In genomic region chr22:20577045-20577444, GRCh38 we compare ENCODE assay signal across 23 cellular contexts.
DNase-seq lines count a peak whose midpoint lies in the region; ATAC-seq and TF ChIP-seq lines count a peak whose summit lies in the region.
"Had no signal": no experiment of that assay in that cellular context is flagged by ENCODE, and none has a peak within 500 bp of the region (broad histone marks: within the 10 kb centered on the region; RNA-seq: fewer than 3 reads in every experiment).

No MANE protein-coding gene starts in this region.

- H3K4me3 ChIP-seq in endodermal cell (ENCODE audit: low read length) = no peak overlapping the region
- H3K4me3 ChIP-seq: A549, body of pancreas, ovary, right atrium auricular region had no signal

- H3K9me3 Mint-ChIP-seq in activated CD8-positive, alpha-beta memory T cell treated with anti-CD3 and anti-CD28 coated beads, Interleukin-2, amount 10 ng/mL, durations not matched to agents 7 days and 5 days (ENCODE audit: low read depth) = no peaks in the 10 kb centered on the region
- H3K9me3 Mint-ChIP-seq in HFFc6 (no peaks in the 10 kb centered on the region), endodermal cell (no peaks in the 10 kb centered on the region)
- no peaks in the 10 kb centered on the region for H3K9me3 Mint-ChIP-seq in stimulated activated effector memory CD8-positive, alpha-beta T cell treated with anti-CD3 and anti-CD28 coated beads, Interleukin-12 subunit alpha, Interleukin-12 subunit beta, amount 100 ng/mL, for 72 hours
- no peaks in the 10 kb centered on the region for H3K9me3 Mint-ChIP-seq in activated CD4-positive, alpha-beta memory T cell treated with anti-CD3 and anti-CD28 coated beads for 36 hours
- H3K9me3 Mint-ChIP-seq: activated CD4-positive, alpha-beta memory T cell treated with anti-CD3 and anti-CD28 coated beads, Interleukin-2, amount 10 ng/mL, durations not matched to agents 7 days and 5 days; activated naive CD8-positive, alpha-beta T cell treated with anti-CD3 and anti-CD28 coated beads, Interleukin-2, amount 50 U/mL, for 24 hours; activated T-helper 17 cell treated with anti-CD3 and anti-CD28 coated beads, Interleukin-2, amount 50 U/mL, for 72 hours; H9; WTC11 had no signal

- no peak for DNase-seq in activated CD8-positive, alpha-beta memory T cell treated with anti-CD3 and anti-CD28 coated beads, Interleukin-2, amount 10 ng/mL, durations not matched to agents 7 days and 5 days
- DNase-seq in activated CD8-positive, alpha-beta memory T cell treated with anti-CD3 and anti-CD28 coated beads for 24 hours = no peak
- no peak for DNase-seq in HFFc6
- no peak for DNase-seq in endodermal cell
- DNase-seq in stimulated activated effector memory CD8-positive, alpha-beta T cell treated with anti-CD3 and anti-CD28 coated beads, Interleukin-12 subunit alpha, Interleukin-12 subunit beta, amount 100 ng/mL, for 72 hours (ENCODE audit: low spot score in 2 of 2) = no peak
- DNase-seq in NCI-H2227 (lab: John Stamatoyannopoulos, UW; ENCODE audit: unreplicated experiment) = no peak
- DNase-seq in activated CD4-positive, alpha-beta memory T cell treated with anti-CD3 and anti-CD28 coated beads for 36 hours = no peak
- DNase-seq: activated CD4-positive, alpha-beta memory T cell treated with anti-CD3 and anti-CD28 coated beads, Interleukin-2, amount 10 ng/mL, durations not matched to agents 7 days and 5 days; activated naive CD8-positive, alpha-beta T cell treated with anti-CD3 and anti-CD28 coated beads, Interleukin-2, amount 50 U/mL, for 24 hours; BE2C; body of pancreas; H9; MM.1S; NCI-H1436 treated with DMSO at 0.1 percent for 48 hours; NCI-H2171 treated with DMSO at 0.1 percent for 48 hours; NCI-H526; ovary; T-helper 9 cell had no signal

- H3K4me1 ChIP-seq in endodermal cell (ENCODE audit: control insufficient read depth, insufficient read depth, low read length) = no peaks in the 10 kb centered on the region
- H3K4me1 ChIP-seq: A549, BE2C, body of pancreas had no signal

- peaks cover 42% of the 10 kb centered on the region for H3K36me3 Mint-ChIP-seq in activated CD8-positive, alpha-beta memory T cell treated with anti-CD3 and anti-CD28 coated beads, Interleukin-2, amount 10 ng/mL, durations not matched to agents 7 days and 5 days
- peaks cover 32% of the 10 kb centered on the region for H3K36me3 Mint-ChIP-seq in HFFc6 (ENCODE audit: low read depth)
- peaks cover 43% of the 10 kb centered on the region for H3K36me3 Mint-ChIP-seq in endodermal cell (ENCODE audit: low read depth)
- H3K36me3 Mint-ChIP-seq in stimulated activated effector memory CD8-positive, alpha-beta T cell treated with anti-CD3 and anti-CD28 coated beads, Interleukin-12 subunit alpha, Interleukin-12 subunit beta, amount 100 ng/mL, for 72 hours = peaks cover 97% of the 10 kb centered on the region
- peaks cover 41% of the 10 kb centered on the region for H3K36me3 Mint-ChIP-seq in activated CD4-positive, alpha-beta memory T cell treated with anti-CD3 and anti-CD28 coated beads for 36 hours

- peaks cover 9% of the 10 kb centered on the region for H3K4me1 Mint-ChIP-seq in activated CD8-positive, alpha-beta memory T cell treated with anti-CD3 and anti-CD28 coated beads, Interleukin-2, amount 10 ng/mL, durations not matched to agents 7 days and 5 days
- H3K4me1 Mint-ChIP-seq in HFFc6 (ENCODE audit: low read depth) (peaks cover 10% of the 10 kb centered on the region), endodermal cell (no peaks in the 10 kb centered on the region)
- H3K4me1 Mint-ChIP-seq in stimulated activated effector memory CD8-positive, alpha-beta T cell treated with anti-CD3 and anti-CD28 coated beads, Interleukin-12 subunit alpha, Interleukin-12 subunit beta, amount 100 ng/mL, for 72 hours = peaks cover 55% of the 10 kb centered on the region
- peaks cover 16% of the 10 kb centered on the region for H3K4me1 Mint-ChIP-seq in activated CD4-positive, alpha-beta memory T cell treated with anti-CD3 and anti-CD28 coated beads for 36 hours (ENCODE audit: low read depth)
- H3K4me1 Mint-ChIP-seq: WTC11 had no signal

- H3K27ac ChIP-seq in endodermal cell (ENCODE audit: low read depth, low read length) = no peak overlapping the region
- H3K27ac ChIP-seq: A549, body of pancreas, ovary, right atrium auricular region had no signal

- CTCF ChIA-PET in activated CD8-positive, alpha-beta memory T cell treated with anti-CD3 and anti-CD28 coated beads, Interleukin-2, amount 10 ng/mL, durations not matched to agents 7 days and 5 days (lab: Charles Lee) = interaction anchor here (1.4 to 2.9 kb wide), 2 partner anchors 12 to 25 kb away, joined by 3 to 11 read pairs; no protein-coding TSS in a partner anchor
- CTCF ChIA-PET in activated CD4-positive, alpha-beta memory T cell treated with anti-CD3 and anti-CD28 coated beads for 36 hours (lab: Charles Lee) = interaction anchor here (0.9 kb wide), 1 partner anchor 257 kb away, joined by 3 read pairs; the partner anchor contains the start of gene DGCR6L

- WGBS in endodermal cell (ENCODE audit: insufficient coverage in 1 of 2, insufficient read length in 1 of 2), 2 experiments = 90 to 100% methylated on average over 1 of the region's 1 CpG

- TF ChIP-seq CTCF in HFFc6 (IDR thresholded peaks at IDR 0.05) (no peak), endodermal cell (conservative IDR thresholded peaks at IDR 0.05) (no peak)

- no peak overlapping the region for H3K9ac ChIP-seq in endodermal cell (ENCODE audit: extremely low read depth, low read length, poor library complexity, severe bottlenecking)

- H3K36me3 ChIP-seq in endodermal cell (ENCODE audit: control insufficient read depth, insufficient read depth, low read length) = peaks cover 72% of the 10 kb centered on the region
- H3K36me3 ChIP-seq: ovary had no signal

- POLR2A ChIA-PET in activated CD4-positive, alpha-beta memory T cell treated with anti-CD3 and anti-CD28 coated beads for 36 hours (lab: Charles Lee) = no interaction called here

- H3K27ac Mint-ChIP-seq in activated CD8-positive, alpha-beta memory T cell treated with anti-CD3 and anti-CD28 coated beads, Interleukin-2, amount 10 ng/mL, durations not matched to agents 7 days and 5 days = peak overlapping the region; percentile 61
- peak overlapping the region; percentile 38; the same call in 1 of the 2 replicates for H3K27ac Mint-ChIP-seq in HFFc6
- peak overlapping the region; percentile 68 for H3K27ac Mint-ChIP-seq in endodermal cell
- peak overlapping the region; percentile 37 for H3K27ac Mint-ChIP-seq in stimulated activated effector memory CD8-positive, alpha-beta T cell treated with anti-CD3 and anti-CD28 coated beads, Interleukin-12 subunit alpha, Interleukin-12 subunit beta, amount 100 ng/mL, for 72 hours
- H3K27ac Mint-ChIP-seq in activated CD4-positive, alpha-beta memory T cell treated with anti-CD3 and anti-CD28 coated beads for 36 hours = no peak overlapping the region
- H3K27ac Mint-ChIP-seq: activated naive CD8-positive, alpha-beta T cell treated with anti-CD3 and anti-CD28 coated beads, Interleukin-2, amount 50 U/mL, for 24 hours; activated T-helper 17 cell treated with anti-CD3 and anti-CD28 coated beads, Interleukin-2, amount 50 U/mL, for 72 hours; WTC11 had no signal

- no peak for ATAC-seq in activated CD8-positive, alpha-beta memory T cell treated with anti-CD3 and anti-CD28 coated beads, Interleukin-2, amount 10 ng/mL, durations not matched to agents 7 days and 5 days
- no peak for ATAC-seq in stimulated activated effector memory CD8-positive, alpha-beta T cell treated with anti-CD3 and anti-CD28 coated beads, Interleukin-12 subunit alpha, Interleukin-12 subunit beta, amount 100 ng/mL, for 72 hours
- no peak for ATAC-seq in GM18907 (IDR thresholded peaks at IDR 0.05; ENCODE audit: unreplicated experiment)
- ATAC-seq: A549; activated naive CD8-positive, alpha-beta T cell treated with anti-CD3 and anti-CD28 coated beads, Interleukin-2, amount 50 U/mL, for 24 hours; activated T-helper 17 cell treated with anti-CD3 and anti-CD28 coated beads, Interleukin-2, amount 50 U/mL, for 72 hours; body of pancreas; WTC11 had no signal

- intact Hi-C loops in activated CD4-positive, alpha-beta memory T cell treated with anti-CD3 and anti-CD28 coated beads for 36 hours (cut with micrococcal nuclease) = no loop called here

- H3K27me3 Mint-ChIP-seq in activated CD8-positive, alpha-beta memory T cell treated with anti-CD3 and anti-CD28 coated beads, Interleukin-2, amount 10 ng/mL, durations not matched to agents 7 days and 5 days = no peaks in the 10 kb centered on the region
- peaks cover 5% of the 10 kb centered on the region for H3K27me3 Mint-ChIP-seq in HFFc6 (ENCODE audit: insufficient read depth)
- no peaks in the 10 kb centered on the region for H3K27me3 Mint-ChIP-seq in endodermal cell (ENCODE audit: insufficient read depth)
- no peaks in the 10 kb centered on the region for H3K27me3 Mint-ChIP-seq in activated CD4-positive, alpha-beta memory T cell treated with anti-CD3 and anti-CD28 coated beads for 36 hours
- H3K27me3 Mint-ChIP-seq: activated CD4-positive, alpha-beta memory T cell treated with anti-CD3 and anti-CD28 coated beads, Interleukin-2, amount 10 ng/mL, durations not matched to agents 7 days and 5 days; activated naive CD8-positive, alpha-beta T cell treated with anti-CD3 and anti-CD28 coated beads, Interleukin-2, amount 50 U/mL, for 24 hours; activated T-helper 17 cell treated with anti-CD3 and anti-CD28 coated beads, Interleukin-2, amount 50 U/mL, for 72 hours had no signal

- no peaks in the 10 kb centered on the region for H3K27me3 ChIP-seq in endodermal cell (ENCODE audit: control insufficient read depth, insufficient read depth, low read length, poor library complexity, severe bottlenecking)
- H3K27me3 ChIP-seq: BE2C, body of pancreas, ovary, right atrium auricular region had no signal

- no peaks in the 10 kb centered on the region for H3K9me3 ChIP-seq in endodermal cell (ENCODE audit: control insufficient read depth, low read length)
- H3K9me3 ChIP-seq: A549, BE2C, body of pancreas, ovary, right atrium auricular region had no signal

- H3K4me3 Mint-ChIP-seq in activated CD8-positive, alpha-beta memory T cell treated with anti-CD3 and anti-CD28 coated beads, Interleukin-2, amount 10 ng/mL, durations not matched to agents 7 days and 5 days = no peak overlapping the region
- H3K4me3 Mint-ChIP-seq in HFFc6 = no peak overlapping the region
- no peak overlapping the region for H3K4me3 Mint-ChIP-seq in endodermal cell
- H3K4me3 Mint-ChIP-seq in stimulated activated effector memory CD8-positive, alpha-beta T cell treated with anti-CD3 and anti-CD28 coated beads, Interleukin-12 subunit alpha, Interleukin-12 subunit beta, amount 100 ng/mL, for 72 hours = no peak overlapping the region
- no peak overlapping the region for H3K4me3 Mint-ChIP-seq in activated CD4-positive, alpha-beta memory T cell treated with anti-CD3 and anti-CD28 coated beads for 36 hours
- H3K4me3 Mint-ChIP-seq: activated CD4-positive, alpha-beta memory T cell treated with anti-CD3 and anti-CD28 coated beads, Interleukin-2, amount 10 ng/mL, durations not matched to agents 7 days and 5 days; activated naive CD8-positive, alpha-beta T cell treated with anti-CD3 and anti-CD28 coated beads, Interleukin-2, amount 50 U/mL, for 24 hours; activated T-helper 17 cell treated with anti-CD3 and anti-CD28 coated beads, Interleukin-2, amount 50 U/mL, for 72 hours; H9; WTC11 had no signal
